ENCODE assay signal across 24 cellular contexts in the genomic region with DNA sequence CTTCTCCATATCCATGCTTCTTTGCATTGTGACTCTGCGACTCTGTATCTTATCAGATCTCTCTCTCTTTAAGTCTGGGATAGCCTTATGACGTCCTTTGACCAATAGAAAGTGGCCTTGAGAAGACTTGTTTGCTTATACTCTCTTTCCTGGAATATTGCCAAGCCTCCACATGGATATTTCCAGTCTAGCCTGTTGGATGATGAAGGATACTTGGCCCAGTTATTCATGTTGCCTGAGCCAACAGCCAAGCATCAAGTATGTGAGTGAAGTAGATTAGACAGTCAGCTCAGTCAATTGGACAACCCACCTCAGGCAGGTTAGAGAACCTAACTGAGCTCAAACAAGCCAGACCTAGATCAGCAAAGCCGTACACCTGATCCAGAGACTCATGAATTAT.
DNase-seq lines count a peak whose midpoint lies in the region; ATAC-seq and TF ChIP-seq lines count a peak whose summit lies in the region.
"Had no signal": no experiment of that assay in that cellular context is flagged by ENCODE, and none has a peak within 500 bp of the region (broad histone marks: within the 10 kb centered on the region; RNA-seq: fewer than 3 reads in every experiment).

No MANE protein-coding gene starts in this region.

- DNase-seq in DMS 273 (lab: John Stamatoyannopoulos, UW; ENCODE audit: unreplicated experiment), result peak; percentile 70
- peak; percentile 77 for DNase-seq in NCI-H2029 (lab: John Stamatoyannopoulos, UW)
- peak; percentile 10 for DNase-seq in choroid plexus epithelial cell (ENCODE audit: low read depth)
- no peak for DNase-seq in middle frontal gyrus (ENCODE audit: extremely low spot score, low spot score)
- DNase-seq: activated CD8-positive, alpha-beta T cell treated with anti-CD3 and anti-CD28 coated beads, Interleukin-2, amount 10 ng/mL, durations not matched to agents 7 days and 5 days; activated naive CD4-positive, alpha-beta T cell treated with anti-CD3 and anti-CD28 coated beads for 36 hours; activated T-cell treated with anti-CD3 and anti-CD28 coated beads, Interleukin-2, amount 50 U/mL, for 4 hours; CD8-positive, alpha-beta memory T cell; EL; endodermal cell; foreskin fibroblast; hypothalamus; kidney; mesenchymal stem cell; MG63; naive thymus-derived CD8-positive, alpha-beta T cell; NCI-H146; NCI-H526; T-helper 9 cell had no signal

- H3K27ac ChIP-seq in 22Rv1, result peak overlapping the region; percentile 46
- H3K27ac ChIP-seq: ascending aorta had no signal

- ATAC-seq in HG03139 (IDR thresholded peaks at IDR 0.05; ENCODE audit: unreplicated experiment), result no peak
- no peak for ATAC-seq in HG03442 (IDR thresholded peaks at IDR 0.05; ENCODE audit: unreplicated experiment)
- ATAC-seq: activated CD8-positive, alpha-beta T cell treated with anti-CD3 and anti-CD28 coated beads, Interleukin-2, amount 10 ng/mL, durations not matched to agents 7 days and 5 days; activated T-cell treated with anti-CD3 and anti-CD28 coated beads, Interleukin-2, amount 50 U/mL, for 4 hours; naive thymus-derived CD8-positive, alpha-beta T cell; stimulated activated memory B cell treated with anti-CD40 and anti-IgM and Interleukin-4, amounts not matched to agents 10 μg/mL and 1 μg/mL and 100 μg/mL, for 72 hours had no signal

- TF ChIP-seq CTCF in 22Rv1 (IDR thresholded peaks at IDR 0.05) (no peak), choroid plexus epithelial cell (conservative IDR thresholded peaks at IDR 0.05; ENCODE audit: low read depth, low read length) (no peak)

- no peak overlapping the region for H3K4me3 ChIP-seq in choroid plexus epithelial cell (ENCODE audit: low read depth, low read length)
- H3K4me3 ChIP-seq: ascending aorta, MG63 had no signal
